1 cellular context compared by ENCODE assay signal in the genomic region with DNA sequence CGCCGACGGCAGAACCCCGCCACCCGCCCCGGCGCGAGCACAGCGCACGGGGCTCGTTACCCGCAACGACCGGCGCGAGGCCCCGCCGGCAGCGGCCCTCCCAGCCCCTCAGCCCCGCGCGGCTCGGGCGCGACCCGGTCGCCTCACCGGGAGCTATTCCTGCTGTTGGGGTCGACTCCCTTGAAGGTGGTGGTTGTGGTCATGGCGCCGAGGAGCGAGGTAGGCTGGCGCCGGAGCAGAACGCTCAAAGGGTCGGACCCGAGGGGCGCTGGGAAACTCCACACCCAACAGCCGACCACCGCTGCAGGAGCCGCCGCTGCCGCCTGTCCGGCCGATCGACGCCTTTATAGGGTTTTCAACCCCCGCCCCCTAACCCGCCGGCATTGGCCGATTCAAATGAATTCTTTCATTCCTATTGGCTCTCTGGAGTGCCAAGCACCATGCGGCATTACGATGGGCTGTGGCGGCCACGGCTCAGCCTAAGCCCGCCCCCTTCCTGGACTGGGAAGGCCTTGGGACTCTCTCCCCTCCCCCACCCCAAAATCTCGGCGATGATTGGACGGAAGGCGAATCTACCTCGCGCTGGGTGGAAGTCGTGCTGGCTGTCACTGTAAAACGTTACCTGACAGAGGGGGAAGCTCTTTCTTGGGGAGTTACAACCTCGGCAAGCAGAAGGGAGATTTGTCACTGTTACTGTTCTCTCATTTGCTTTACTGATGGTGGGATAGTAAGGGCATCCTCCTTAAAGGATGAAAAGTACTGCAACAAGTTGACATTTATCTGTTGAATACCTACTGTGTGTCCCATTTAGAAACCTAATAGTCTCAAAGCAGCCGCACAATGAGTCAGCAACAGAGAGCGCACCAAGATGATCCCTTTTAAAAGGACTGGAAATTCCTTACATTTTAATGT.
A peak's percentile ranks its signal among the peaks of the same experiment; 100 is the strongest.
TF ChIP-seq lines count a peak whose summit lies in the region.

A gene with protein sequence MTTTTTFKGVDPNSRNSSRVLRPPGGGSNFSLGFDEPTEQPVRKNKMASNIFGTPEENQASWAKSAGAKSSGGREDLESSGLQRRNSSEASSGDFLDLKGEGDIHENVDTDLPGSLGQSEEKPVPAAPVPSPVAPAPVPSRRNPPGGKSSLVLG (minus strand): TSS at position 318 of the 912 bp plus-strand sequence. CDS start 115 bp downstream, at position 203.

TF ChIP-seq in K562, 482 proteins besides CTCF, POLR2A, EP300 and RAD21 (continued from another document and continues in another):
- TF ChIP-seq, protein P1, sequence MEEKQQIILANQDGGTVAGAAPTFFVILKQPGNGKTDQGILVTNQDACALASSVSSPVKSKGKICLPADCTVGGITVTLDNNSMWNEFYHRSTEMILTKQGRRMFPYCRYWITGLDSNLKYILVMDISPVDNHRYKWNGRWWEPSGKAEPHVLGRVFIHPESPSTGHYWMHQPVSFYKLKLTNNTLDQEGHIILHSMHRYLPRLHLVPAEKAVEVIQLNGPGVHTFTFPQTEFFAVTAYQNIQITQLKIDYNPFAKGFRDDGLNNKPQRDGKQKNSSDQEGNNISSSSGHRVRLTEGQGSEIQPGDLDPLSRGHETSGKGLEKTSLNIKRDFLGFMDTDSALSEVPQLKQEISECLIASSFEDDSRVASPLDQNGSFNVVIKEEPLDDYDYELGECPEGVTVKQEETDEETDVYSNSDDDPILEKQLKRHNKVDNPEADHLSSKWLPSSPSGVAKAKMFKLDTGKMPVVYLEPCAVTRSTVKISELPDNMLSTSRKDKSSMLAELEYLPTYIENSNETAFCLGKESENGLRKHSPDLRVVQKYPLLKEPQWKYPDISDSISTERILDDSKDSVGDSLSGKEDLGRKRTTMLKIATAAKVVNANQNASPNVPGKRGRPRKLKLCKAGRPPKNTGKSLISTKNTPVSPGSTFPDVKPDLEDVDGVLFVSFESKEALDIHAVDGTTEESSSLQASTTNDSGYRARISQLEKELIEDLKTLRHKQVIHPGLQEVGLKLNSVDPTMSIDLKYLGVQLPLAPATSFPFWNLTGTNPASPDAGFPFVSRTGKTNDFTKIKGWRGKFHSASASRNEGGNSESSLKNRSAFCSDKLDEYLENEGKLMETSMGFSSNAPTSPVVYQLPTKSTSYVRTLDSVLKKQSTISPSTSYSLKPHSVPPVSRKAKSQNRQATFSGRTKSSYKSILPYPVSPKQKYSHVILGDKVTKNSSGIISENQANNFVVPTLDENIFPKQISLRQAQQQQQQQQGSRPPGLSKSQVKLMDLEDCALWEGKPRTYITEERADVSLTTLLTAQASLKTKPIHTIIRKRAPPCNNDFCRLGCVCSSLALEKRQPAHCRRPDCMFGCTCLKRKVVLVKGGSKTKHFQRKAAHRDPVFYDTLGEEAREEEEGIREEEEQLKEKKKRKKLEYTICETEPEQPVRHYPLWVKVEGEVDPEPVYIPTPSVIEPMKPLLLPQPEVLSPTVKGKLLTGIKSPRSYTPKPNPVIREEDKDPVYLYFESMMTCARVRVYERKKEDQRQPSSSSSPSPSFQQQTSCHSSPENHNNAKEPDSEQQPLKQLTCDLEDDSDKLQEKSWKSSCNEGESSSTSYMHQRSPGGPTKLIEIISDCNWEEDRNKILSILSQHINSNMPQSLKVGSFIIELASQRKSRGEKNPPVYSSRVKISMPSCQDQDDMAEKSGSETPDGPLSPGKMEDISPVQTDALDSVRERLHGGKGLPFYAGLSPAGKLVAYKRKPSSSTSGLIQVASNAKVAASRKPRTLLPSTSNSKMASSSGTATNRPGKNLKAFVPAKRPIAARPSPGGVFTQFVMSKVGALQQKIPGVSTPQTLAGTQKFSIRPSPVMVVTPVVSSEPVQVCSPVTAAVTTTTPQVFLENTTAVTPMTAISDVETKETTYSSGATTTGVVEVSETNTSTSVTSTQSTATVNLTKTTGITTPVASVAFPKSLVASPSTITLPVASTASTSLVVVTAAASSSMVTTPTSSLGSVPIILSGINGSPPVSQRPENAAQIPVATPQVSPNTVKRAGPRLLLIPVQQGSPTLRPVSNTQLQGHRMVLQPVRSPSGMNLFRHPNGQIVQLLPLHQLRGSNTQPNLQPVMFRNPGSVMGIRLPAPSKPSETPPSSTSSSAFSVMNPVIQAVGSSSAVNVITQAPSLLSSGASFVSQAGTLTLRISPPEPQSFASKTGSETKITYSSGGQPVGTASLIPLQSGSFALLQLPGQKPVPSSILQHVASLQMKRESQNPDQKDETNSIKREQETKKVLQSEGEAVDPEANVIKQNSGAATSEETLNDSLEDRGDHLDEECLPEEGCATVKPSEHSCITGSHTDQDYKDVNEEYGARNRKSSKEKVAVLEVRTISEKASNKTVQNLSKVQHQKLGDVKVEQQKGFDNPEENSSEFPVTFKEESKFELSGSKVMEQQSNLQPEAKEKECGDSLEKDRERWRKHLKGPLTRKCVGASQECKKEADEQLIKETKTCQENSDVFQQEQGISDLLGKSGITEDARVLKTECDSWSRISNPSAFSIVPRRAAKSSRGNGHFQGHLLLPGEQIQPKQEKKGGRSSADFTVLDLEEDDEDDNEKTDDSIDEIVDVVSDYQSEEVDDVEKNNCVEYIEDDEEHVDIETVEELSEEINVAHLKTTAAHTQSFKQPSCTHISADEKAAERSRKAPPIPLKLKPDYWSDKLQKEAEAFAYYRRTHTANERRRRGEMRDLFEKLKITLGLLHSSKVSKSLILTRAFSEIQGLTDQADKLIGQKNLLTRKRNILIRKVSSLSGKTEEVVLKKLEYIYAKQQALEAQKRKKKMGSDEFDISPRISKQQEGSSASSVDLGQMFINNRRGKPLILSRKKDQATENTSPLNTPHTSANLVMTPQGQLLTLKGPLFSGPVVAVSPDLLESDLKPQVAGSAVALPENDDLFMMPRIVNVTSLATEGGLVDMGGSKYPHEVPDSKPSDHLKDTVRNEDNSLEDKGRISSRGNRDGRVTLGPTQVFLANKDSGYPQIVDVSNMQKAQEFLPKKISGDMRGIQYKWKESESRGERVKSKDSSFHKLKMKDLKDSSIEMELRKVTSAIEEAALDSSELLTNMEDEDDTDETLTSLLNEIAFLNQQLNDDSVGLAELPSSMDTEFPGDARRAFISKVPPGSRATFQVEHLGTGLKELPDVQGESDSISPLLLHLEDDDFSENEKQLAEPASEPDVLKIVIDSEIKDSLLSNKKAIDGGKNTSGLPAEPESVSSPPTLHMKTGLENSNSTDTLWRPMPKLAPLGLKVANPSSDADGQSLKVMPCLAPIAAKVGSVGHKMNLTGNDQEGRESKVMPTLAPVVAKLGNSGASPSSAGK (IDR thresholded peaks at IDR 0.05): peak; percentile 85
- TF ChIP-seq DPF2 (IDR thresholded peaks at IDR 0.05) (peak; percentile 81), ILF3 (IDR thresholded peaks at IDR 0.05; ENCODE audit: borderline replicate concordance) (peak; percentile 88; the same call in 1 of the 2 replicates), GTF2A2 (tag; IDR thresholded peaks at IDR 0.05) (peak; percentile 96), CC2D1A (IDR thresholded peaks at IDR 0.05) (peak; percentile 93), ARID2 (IDR thresholded peaks at IDR 0.05) (no peak), MEIS2 (IDR thresholded peaks at IDR 0.05; ENCODE audit: partially characterized antibody) (peak; percentile 70), ZNF75A (CRISPR knock-in tag; IDR thresholded peaks at IDR 0.05) (no peak), ZNF583 (CRISPR knock-in tag; IDR thresholded peaks at IDR 0.05) (no peak), HCFC1 (IDR thresholded peaks at IDR 0.05; ENCODE audit: low read depth, low read length) (peak; percentile 34; the same call in 1 of the 2 replicates), MAFG (tag; conservative IDR thresholded peaks at IDR 0.05) (peak; percentile 79), KDM1A (IDR thresholded peaks at IDR 0.05) (peak; percentile 56 to 63; a peak in 3 of 4 replicates), ZNF766 (CRISPR knock-in tag; conservative IDR thresholded peaks at IDR 0.05) (no peak), RBM39 (optimal IDR thresholded peaks at IDR 0.05; ENCODE audit: low read depth, low read length) (peak; percentile 87), ZNF324 (CRISPR knock-in tag; IDR thresholded peaks at IDR 0.05) (no peak), COPS2 (conservative IDR thresholded peaks at IDR 0.05) (no peak), ZFP30 (CRISPR knock-in tag; IDR thresholded peaks at IDR 0.05; ENCODE audit: borderline replicate concordance) (no peak), MED1 (CRISPR knock-in tag; IDR thresholded peaks at IDR 0.05; ENCODE audit: borderline replicate concordance) (no peak), NEUROD1 (IDR thresholded peaks at IDR 0.05; ENCODE audit: borderline replicate concordance, low read depth, low read length, partially characterized antibody) (peak; percentile 98), ZNF589 (CRISPR knock-in tag; IDR thresholded peaks at IDR 0.05; ENCODE audit: low read depth) (no peak), LEF1 (IDR thresholded peaks at IDR 0.05) (no peak; the same call in 1 of the 2 replicates), U2AF1 (optimal IDR thresholded peaks at IDR 0.05; ENCODE audit: low read depth, low read length) (peak; percentile 99), CSDE1 (IDR thresholded peaks at IDR 0.05) (0 out of 4 replicates have a peak, but pooled peaks of 1 of the 2 experiments have one; percentile 10), EGR1 (conservative IDR thresholded peaks at IDR 0.05) (peak; percentile 34), SNIP1 (IDR thresholded peaks at IDR 0.05; ENCODE audit: low read depth) (no peak), FOSL1 (tag; conservative IDR thresholded peaks at IDR 0.05) (peak; percentile 71)
- TF ChIP-seq, protein P2, sequence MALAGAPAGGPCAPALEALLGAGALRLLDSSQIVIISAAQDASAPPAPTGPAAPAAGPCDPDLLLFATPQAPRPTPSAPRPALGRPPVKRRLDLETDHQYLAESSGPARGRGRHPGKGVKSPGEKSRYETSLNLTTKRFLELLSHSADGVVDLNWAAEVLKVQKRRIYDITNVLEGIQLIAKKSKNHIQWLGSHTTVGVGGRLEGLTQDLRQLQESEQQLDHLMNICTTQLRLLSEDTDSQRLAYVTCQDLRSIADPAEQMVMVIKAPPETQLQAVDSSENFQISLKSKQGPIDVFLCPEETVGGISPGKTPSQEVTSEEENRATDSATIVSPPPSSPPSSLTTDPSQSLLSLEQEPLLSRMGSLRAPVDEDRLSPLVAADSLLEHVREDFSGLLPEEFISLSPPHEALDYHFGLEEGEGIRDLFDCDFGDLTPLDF (CRISPR knock-in tag; IDR thresholded peaks at IDR 0.05): 0 out of 2 replicates have a peak, but pooled peaks have one; percentile 49
- TF ChIP-seq, protein P3, sequence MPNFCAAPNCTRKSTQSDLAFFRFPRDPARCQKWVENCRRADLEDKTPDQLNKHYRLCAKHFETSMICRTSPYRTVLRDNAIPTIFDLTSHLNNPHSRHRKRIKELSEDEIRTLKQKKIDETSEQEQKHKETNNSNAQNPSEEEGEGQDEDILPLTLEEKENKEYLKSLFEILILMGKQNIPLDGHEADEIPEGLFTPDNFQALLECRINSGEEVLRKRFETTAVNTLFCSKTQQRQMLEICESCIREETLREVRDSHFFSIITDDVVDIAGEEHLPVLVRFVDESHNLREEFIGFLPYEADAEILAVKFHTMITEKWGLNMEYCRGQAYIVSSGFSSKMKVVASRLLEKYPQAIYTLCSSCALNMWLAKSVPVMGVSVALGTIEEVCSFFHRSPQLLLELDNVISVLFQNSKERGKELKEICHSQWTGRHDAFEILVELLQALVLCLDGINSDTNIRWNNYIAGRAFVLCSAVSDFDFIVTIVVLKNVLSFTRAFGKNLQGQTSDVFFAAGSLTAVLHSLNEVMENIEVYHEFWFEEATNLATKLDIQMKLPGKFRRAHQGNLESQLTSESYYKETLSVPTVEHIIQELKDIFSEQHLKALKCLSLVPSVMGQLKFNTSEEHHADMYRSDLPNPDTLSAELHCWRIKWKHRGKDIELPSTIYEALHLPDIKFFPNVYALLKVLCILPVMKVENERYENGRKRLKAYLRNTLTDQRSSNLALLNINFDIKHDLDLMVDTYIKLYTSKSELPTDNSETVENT (CRISPR knock-in tag; IDR thresholded peaks at IDR 0.05): peak; percentile 95
- TF ChIP-seq, protein P4, sequence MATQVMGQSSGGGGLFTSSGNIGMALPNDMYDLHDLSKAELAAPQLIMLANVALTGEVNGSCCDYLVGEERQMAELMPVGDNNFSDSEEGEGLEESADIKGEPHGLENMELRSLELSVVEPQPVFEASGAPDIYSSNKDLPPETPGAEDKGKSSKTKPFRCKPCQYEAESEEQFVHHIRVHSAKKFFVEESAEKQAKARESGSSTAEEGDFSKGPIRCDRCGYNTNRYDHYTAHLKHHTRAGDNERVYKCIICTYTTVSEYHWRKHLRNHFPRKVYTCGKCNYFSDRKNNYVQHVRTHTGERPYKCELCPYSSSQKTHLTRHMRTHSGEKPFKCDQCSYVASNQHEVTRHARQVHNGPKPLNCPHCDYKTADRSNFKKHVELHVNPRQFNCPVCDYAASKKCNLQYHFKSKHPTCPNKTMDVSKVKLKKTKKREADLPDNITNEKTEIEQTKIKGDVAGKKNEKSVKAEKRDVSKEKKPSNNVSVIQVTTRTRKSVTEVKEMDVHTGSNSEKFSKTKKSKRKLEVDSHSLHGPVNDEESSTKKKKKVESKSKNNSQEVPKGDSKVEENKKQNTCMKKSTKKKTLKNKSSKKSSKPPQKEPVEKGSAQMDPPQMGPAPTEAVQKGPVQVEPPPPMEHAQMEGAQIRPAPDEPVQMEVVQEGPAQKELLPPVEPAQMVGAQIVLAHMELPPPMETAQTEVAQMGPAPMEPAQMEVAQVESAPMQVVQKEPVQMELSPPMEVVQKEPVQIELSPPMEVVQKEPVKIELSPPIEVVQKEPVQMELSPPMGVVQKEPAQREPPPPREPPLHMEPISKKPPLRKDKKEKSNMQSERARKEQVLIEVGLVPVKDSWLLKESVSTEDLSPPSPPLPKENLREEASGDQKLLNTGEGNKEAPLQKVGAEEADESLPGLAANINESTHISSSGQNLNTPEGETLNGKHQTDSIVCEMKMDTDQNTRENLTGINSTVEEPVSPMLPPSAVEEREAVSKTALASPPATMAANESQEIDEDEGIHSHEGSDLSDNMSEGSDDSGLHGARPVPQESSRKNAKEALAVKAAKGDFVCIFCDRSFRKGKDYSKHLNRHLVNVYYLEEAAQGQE (CRISPR knock-in tag; IDR thresholded peaks at IDR 0.05; ENCODE audit: low read depth): no peak; the same call in 1 of the 2 replicates
- TF ChIP-seq, protein P5, sequence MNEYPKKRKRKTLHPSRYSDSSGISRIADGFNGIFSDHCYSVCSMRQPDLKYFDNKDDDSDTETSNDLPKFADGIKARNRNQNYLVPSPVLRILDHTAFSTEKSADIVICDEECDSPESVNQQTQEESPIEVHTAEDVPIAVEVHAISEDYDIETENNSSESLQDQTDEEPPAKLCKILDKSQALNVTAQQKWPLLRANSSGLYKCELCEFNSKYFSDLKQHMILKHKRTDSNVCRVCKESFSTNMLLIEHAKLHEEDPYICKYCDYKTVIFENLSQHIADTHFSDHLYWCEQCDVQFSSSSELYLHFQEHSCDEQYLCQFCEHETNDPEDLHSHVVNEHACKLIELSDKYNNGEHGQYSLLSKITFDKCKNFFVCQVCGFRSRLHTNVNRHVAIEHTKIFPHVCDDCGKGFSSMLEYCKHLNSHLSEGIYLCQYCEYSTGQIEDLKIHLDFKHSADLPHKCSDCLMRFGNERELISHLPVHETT (CRISPR knock-in tag; conservative IDR thresholded peaks at IDR 0.05 in 1 of 2, IDR thresholded peaks at IDR 0.05 in 1 of 2): no peak
